18 cellular contexts compared by ENCODE assay signal in genomic region chr2:224077773-224078507, GRCh38.
"Had no signal": no experiment of that assay in that cellular context is flagged by ENCODE, and none has a peak within 500 bp of the region (broad histone marks: within the 10 kb centered on the region; RNA-seq: fewer than 3 reads in every experiment).

No MANE protein-coding gene starts in this region.

- H3K4me1 ChIP-seq: gastrocnemius medialis, testis, tibial nerve had no signal

- H3K27ac ChIP-seq: dorsolateral prefrontal cortex, gastrocnemius medialis, heart right ventricle, testis, tibial nerve had no signal

- H3K4me1 Mint-ChIP-seq: neural crest cell; stimulated activated naive B cell treated with anti-CD40 and anti-IgM and Interleukin-4, amounts not matched to agents 10 μg/mL and 1 μg/mL and 100 μg/mL, for 72 hours; stimulated activated naive CD8-positive, alpha-beta T cell treated with anti-CD3 and anti-CD28 coated beads, Interleukin-15, amount 100 ng/mL, for 72 hours had no signal

- H3K4me3 ChIP-seq: dorsolateral prefrontal cortex, gastrocnemius medialis, heart right ventricle, testis, tibial nerve had no signal

- H3K27me3 Mint-ChIP-seq: stimulated activated naive CD8-positive, alpha-beta T cell treated with anti-CD3 and anti-CD28 coated beads, Interleukin-15, amount 100 ng/mL, for 72 hours had no signal

- DNase-seq: cortex of kidney; dorsolateral prefrontal cortex; effector CD8-positive, alpha-beta T cell; gastrocnemius medialis; heart right ventricle; hypothalamus; mammary epithelial cell; natural killer cell; posterior cingulate gyrus; stimulated activated CD4-positive, alpha-beta T cell treated with anti-CD3 and anti-CD28 coated beads, Interleukin-2, amount 100 ng/mL, for 24 hours; stimulated activated CD4-positive, alpha-beta T cell treated with anti-CD3 and anti-CD28 coated beads, Interleukin-4, amount 100 ng/mL, for 4 hours; stimulated activated naive B cell treated with anti-CD40 and anti-IgM and Interleukin-4, amounts not matched to agents 10 μg/mL and 1 μg/mL and 100 μg/mL, for 72 hours; stimulated activated naive CD8-positive, alpha-beta T cell treated with anti-CD3 and anti-CD28 coated beads, Interleukin-15, amount 100 ng/mL, for 72 hours; testis had no signal

- H3K9me3 ChIP-seq: gastrocnemius medialis, heart right ventricle, testis, tibial nerve had no signal

- H3K27ac Mint-ChIP-seq: mesothelial cell of epicardium; natural killer cell; stimulated activated naive B cell treated with anti-CD40 and anti-IgM and Interleukin-4, amounts not matched to agents 10 μg/mL and 1 μg/mL and 100 μg/mL, for 72 hours; stimulated activated naive CD8-positive, alpha-beta T cell treated with anti-CD3 and anti-CD28 coated beads, Interleukin-15, amount 100 ng/mL, for 72 hours had no signal

- H3K36me3 ChIP-seq: gastrocnemius medialis, heart right ventricle, tibial nerve had no signal

- H3K4me3 Mint-ChIP-seq: mesothelial cell of epicardium; natural killer cell; neural crest cell; stimulated activated naive B cell treated with anti-CD40 and anti-IgM and Interleukin-4, amounts not matched to agents 10 μg/mL and 1 μg/mL and 100 μg/mL, for 72 hours; stimulated activated naive CD8-positive, alpha-beta T cell treated with anti-CD3 and anti-CD28 coated beads, Interleukin-15, amount 100 ng/mL, for 72 hours had no signal

- H3K27me3 ChIP-seq: dorsolateral prefrontal cortex, gastrocnemius medialis, heart right ventricle, testis, tibial nerve had no signal

- H3K9me3 Mint-ChIP-seq: mesothelial cell of epicardium, natural killer cell had no signal

- H3K36me3 Mint-ChIP-seq: mesothelial cell of epicardium; natural killer cell; stimulated activated naive B cell treated with anti-CD40 and anti-IgM and Interleukin-4, amounts not matched to agents 10 μg/mL and 1 μg/mL and 100 μg/mL, for 72 hours had no signal

- ATAC-seq: gastrocnemius medialis; heart right ventricle; natural killer cell; sciatic nerve; stimulated activated naive B cell treated with anti-CD40 and anti-IgM and Interleukin-4, amounts not matched to agents 10 μg/mL and 1 μg/mL and 100 μg/mL, for 72 hours had no signal
